Comparison of ENCODE assay signal across 27 cellular contexts in genomic region chr2:46026431-46026830, GRCh38.
"Had no signal": no experiment of that assay in that cellular context is flagged by ENCODE, and none has a peak within 500 bp of the region (broad histone marks: within the 10 kb centered on the region; RNA-seq: fewer than 3 reads in every experiment).

No MANE protein-coding gene starts in this region.

- H3K27me3 ChIP-seq: colonic mucosa, esophagus squamous epithelium, gastrocnemius medialis, heart right ventricle, left lung had no signal

- H3K4me3 ChIP-seq: colonic mucosa, esophagus squamous epithelium, gastrocnemius medialis, heart right ventricle, left lung, lower lobe of right lung, mucosa of descending colon had no signal

- H3K36me3 ChIP-seq: colonic mucosa, gastrocnemius medialis, left lung, lower lobe of right lung had no signal

- H3K9me3 ChIP-seq: colonic mucosa, esophagus squamous epithelium, gastrocnemius medialis, heart right ventricle, left lung, lower lobe of right lung, mucosa of descending colon had no signal

- H3K27ac ChIP-seq: colonic mucosa, epithelial cell of prostate, esophagus squamous epithelium, gastrocnemius medialis, heart right ventricle, left lung, lower lobe of right lung had no signal

- H3K27me3 Mint-ChIP-seq: dendritic cell treated with granulocyte-macrophage colony-stimulating factor and Interleukin-4, amounts not matched to agents 40 ng/mL and 50 ng/mL, for 4 days; effector memory CD8-positive, alpha-beta T cell; naive B cell had no signal

- DNase-seq: colonic mucosa; cortex of kidney; effector CD8-positive, alpha-beta T cell; effector memory CD8-positive, alpha-beta T cell; endodermal cell; erythroblast; esophagus squamous epithelium; foreskin fibroblast; foreskin melanocyte; gastrocnemius medialis; glutamatergic neuron; head of caudate nucleus; heart right ventricle; hippocampal formation; left cardiac atrium; left lung; left ventricle myocardium superior; lower lobe of right lung; mesenchymal stem cell; mucosa of descending colon; naive B cell had no signal

- H3K9me3 Mint-ChIP-seq: dendritic cell treated with granulocyte-macrophage colony-stimulating factor and Interleukin-4, amounts not matched to agents 40 ng/mL and 50 ng/mL, for 4 days; effector memory CD8-positive, alpha-beta T cell; mesothelial cell of epicardium had no signal

- H3K4me1 ChIP-seq: colonic mucosa, left lung had no signal

- FAIRE-seq: endometrium, keratinocyte had no signal

- H3K27ac Mint-ChIP-seq: dendritic cell treated with granulocyte-macrophage colony-stimulating factor and Interleukin-4, amounts not matched to agents 40 ng/mL and 50 ng/mL, for 4 days; effector memory CD8-positive, alpha-beta T cell; endodermal cell; mesothelial cell of epicardium had no signal

- H3K4me3 Mint-ChIP-seq: dendritic cell treated with granulocyte-macrophage colony-stimulating factor and Interleukin-4, amounts not matched to agents 40 ng/mL and 50 ng/mL, for 4 days; effector memory CD8-positive, alpha-beta T cell; endodermal cell; mesothelial cell of epicardium; naive B cell had no signal

- ATAC-seq: effector memory CD8-positive, alpha-beta T cell; esophagus mucosa; gastrocnemius medialis; heart right ventricle; left cardiac atrium; left lung; left ventricle myocardium superior; lower lobe of right lung; mucosa of descending colon had no signal
